ENCODE assay signal across 14 cellular contexts in genomic region chr16:69314534-69314933, GRCh38. TPM values are rescaled to one million over a fixed set of nuclear protein-coding genes. Genes with fewer than 3 reads are reported as not detected.
DNase-seq lines count a peak whose midpoint lies in the region; ATAC-seq and TF ChIP-seq lines count a peak whose summit lies in the region.
"Had no signal": no experiment of that assay in that cellular context is flagged by ENCODE, and none has a peak within 500 bp of the region (broad histone marks: within the 10 kb centered on the region; RNA-seq: fewer than 3 reads in every experiment).

No MANE protein-coding gene starts in this region.

- no peaks in the 10 kb centered on the region for H3K27me3 Mint-ChIP-seq in stimulated activated naive B cell treated with anti-CD40 and anti-IgM and Interleukin-4, amounts not matched to agents 10 μg/mL and 1 μg/mL and 100 μg/mL, for 72 hours

- H3K4me1 Mint-ChIP-seq in stimulated activated naive B cell treated with anti-CD40 and anti-IgM and Interleukin-4, amounts not matched to agents 10 μg/mL and 1 μg/mL and 100 μg/mL, for 72 hours, result peaks cover 20 to 46% of the 10 kb centered on the region in 2 donors

- peaks cover 44 to 60% (median 57%) of the 10 kb centered on the region in 4 donors for H3K36me3 ChIP-seq in stomach

- no peak overlapping the region for H3K4me3 ChIP-seq in stomach
- H3K4me3 ChIP-seq: K562 had no signal

- no peaks in the 10 kb centered on the region for H3K9me3 Mint-ChIP-seq in stimulated activated naive B cell treated with anti-CD40 and anti-IgM and Interleukin-4, amounts not matched to agents 10 μg/mL and 1 μg/mL and 100 μg/mL, for 72 hours

- no peaks in the 10 kb centered on the region for H3K9me3 ChIP-seq in stomach

- H3K4me3 Mint-ChIP-seq in stimulated activated naive B cell treated with anti-CD40 and anti-IgM and Interleukin-4, amounts not matched to agents 10 μg/mL and 1 μg/mL and 100 μg/mL, for 72 hours, result no peak overlapping the region

- ATAC-seq in left cardiac atrium (no peak), Right ventricle myocardium inferior (no peak), HG03097 (IDR thresholded peaks at IDR 0.05; ENCODE audit: low FRiP score, unreplicated experiment) (no peak)
- no peak for ATAC-seq in stimulated activated naive B cell treated with anti-CD40 and anti-IgM and Interleukin-4, amounts not matched to agents 10 μg/mL and 1 μg/mL and 100 μg/mL, for 72 hours (replicated peaks)
- ATAC-seq: K562, PC-3 had no signal

- TF ChIP-seq POLR2A in stomach (IDR thresholded peaks at IDR 0.05), result no peak

- 29 to 71% (median 47%) methylated on average over 10 to 11 of the region's 11 CpGs for WGBS in stomach, 5 donors

- TF ChIP-seq CTCF in stomach (IDR thresholded peaks at IDR 0.05), result no peak

- peaks cover 30 to 55% (median 45%) of the 10 kb centered on the region in 4 donors for H3K4me1 ChIP-seq in stomach

- peak overlapping the region in 3 of 5 donors; percentile 13 to 46 (median 37) for H3K27ac ChIP-seq in stomach
- H3K27ac ChIP-seq: HL-60 had no signal

- no peak for TF ChIP-seq EP300 in stomach (IDR thresholded peaks at IDR 0.05)

- no peaks in the 10 kb centered on the region for H3K27me3 ChIP-seq in stomach

- peaks cover 26 to 48% of the 10 kb centered on the region in 2 donors for H3K36me3 Mint-ChIP-seq in stimulated activated naive B cell treated with anti-CD40 and anti-IgM and Interleukin-4, amounts not matched to agents 10 μg/mL and 1 μg/mL and 100 μg/mL, for 72 hours

- intact Hi-C loops in left cardiac atrium (cut with DNase I) (no loop called here), Right ventricle myocardium inferior (cut with DNase I) (no loop called here), stomach (cut with DNase I; ENCODE audit: low total_unique reads) (no loop called here)

- DNase-seq in left cardiac atrium (peak; percentile 51), Right ventricle myocardium inferior (ENCODE audit: missing footprints) (no peak), mesenteric fat pad (ENCODE audit: low spot score) (peak; percentile 53), stomach (peak; percentile 71)
- DNase-seq in stimulated activated naive B cell treated with anti-CD40 and anti-IgM and Interleukin-4, amounts not matched to agents 10 μg/mL and 1 μg/mL and 100 μg/mL, for 72 hours, result no peak
- DNase-seq: GOT3, NCI-H1092, NCI-H345, NCI-H69, PC-3 had no signal

- H3K27ac Mint-ChIP-seq in stimulated activated naive B cell treated with anti-CD40 and anti-IgM and Interleukin-4, amounts not matched to agents 10 μg/mL and 1 μg/mL and 100 μg/mL, for 72 hours, result no peak overlapping the region

RNA-seq across cellular contexts. Expression of gene VPS4A, which starts 3.4 kb away (rescaled TPM):
- total RNA-seq in left cardiac atrium (10 to 100 TPM; 22.4 to 30.0 TPM), Right ventricle myocardium inferior (29.6 TPM), mesenteric fat pad (36.3 TPM), stomach (10 to 100 TPM in 4 of 5 donors, 1 to 10 TPM in 1; 4.1 to 51.0 (median 33.9) TPM)
- 10 to 100 TPM; 27.3 to 30.4 (median 27.8) TPM for polyA plus RNA-seq in stomach

RNA-seq across cellular contexts. Expression of gene PDF, which starts 15.9 kb away (rescaled TPM):
- total RNA-seq in left cardiac atrium, result 1 to 10 TPM; 6.2 to 9.4 TPM
- 5.2 TPM for total RNA-seq in Right ventricle myocardium inferior
- total RNA-seq in mesenteric fat pad, result 14.8 TPM
- total RNA-seq in stomach, result 100 to 1,000 TPM in 1 of 5 donors, 10 to 100 TPM in 2, 1 to 10 TPM in 1, not detected in 1; 6.4 to 131 (median 23.6) TPM
- polyA plus RNA-seq in stomach, result 1 to 10 TPM; 1.7 to 7.9 (median 7.1) TPM

RNA-seq across cellular contexts. Expression of gene COG8, which starts 24.8 kb away (rescaled TPM):
- total RNA-seq in left cardiac atrium, result 10 to 100 TPM; 20.5 to 21.9 TPM
- 19.6 TPM for total RNA-seq in Right ventricle myocardium inferior
- 25.0 TPM for total RNA-seq in mesenteric fat pad
- total RNA-seq in stomach, result 100 to 1,000 TPM in 1 of 5 donors, 10 to 100 TPM in 4; 18.1 to 167 (median 33.6) TPM
- polyA plus RNA-seq in stomach, result 10 to 100 TPM; 11.1 to 19.7 (median 11.5) TPM

RNA-seq across cellular contexts. Expression of gene NIP7, which starts 25.0 kb away (rescaled TPM):
- 10 to 100 TPM in 1 of 2 donors, 1 to 10 TPM in 1; 9.1 to 20.8 TPM for total RNA-seq in left cardiac atrium
- total RNA-seq in Right ventricle myocardium inferior, result 9.6 TPM
- 32.8 TPM for total RNA-seq in mesenteric fat pad
- 10 to 100 TPM in 2 of 5 donors, 1 to 10 TPM in 1, under 1 TPM in 1, not detected in 1; 0.89 to 18.9 (median 9.8) TPM for total RNA-seq in stomach
- 10 to 100 TPM; 10.9 to 16.3 (median 14.4) TPM for polyA plus RNA-seq in stomach

RNA-seq across cellular contexts. Expression of gene TMED6, which starts 37.1 kb away (rescaled TPM):
- total RNA-seq in left cardiac atrium (under 1 TPM in 1 of 2 donors, not detected in 1; 0.37 TPM), Right ventricle myocardium inferior (not detected), mesenteric fat pad (1.2 TPM), stomach (10 to 100 TPM in 2 of 5 donors, 1 to 10 TPM in 2, not detected in 1; 1.8 to 31.9 (median 10.8) TPM)
- 10 to 100 TPM in 2 of 3 donors, 1 to 10 TPM in 1; 3.8 to 60.1 (median 37.6) TPM for polyA plus RNA-seq in stomach
- total RNA-seq: A172, PC-3 had no signal

Comparison
In these comparisons a context has a peak if more than half of its experiments do, and no peak if none do; other contexts are left out.
1. DNase-seq: peak in left cardiac atrium (single experiment), mesenteric fat pad (single experiment) and stomach (single experiment); none in Right ventricle myocardium inferior (single experiment) and stimulated activated naive B cell treated with anti-CD40 and anti-IgM and Interleukin-4, amounts not matched to agents 10 μg/mL and 1 μg/mL and 100 μg/mL, for 72 hours (single experiment).